In the genomic region with DNA sequence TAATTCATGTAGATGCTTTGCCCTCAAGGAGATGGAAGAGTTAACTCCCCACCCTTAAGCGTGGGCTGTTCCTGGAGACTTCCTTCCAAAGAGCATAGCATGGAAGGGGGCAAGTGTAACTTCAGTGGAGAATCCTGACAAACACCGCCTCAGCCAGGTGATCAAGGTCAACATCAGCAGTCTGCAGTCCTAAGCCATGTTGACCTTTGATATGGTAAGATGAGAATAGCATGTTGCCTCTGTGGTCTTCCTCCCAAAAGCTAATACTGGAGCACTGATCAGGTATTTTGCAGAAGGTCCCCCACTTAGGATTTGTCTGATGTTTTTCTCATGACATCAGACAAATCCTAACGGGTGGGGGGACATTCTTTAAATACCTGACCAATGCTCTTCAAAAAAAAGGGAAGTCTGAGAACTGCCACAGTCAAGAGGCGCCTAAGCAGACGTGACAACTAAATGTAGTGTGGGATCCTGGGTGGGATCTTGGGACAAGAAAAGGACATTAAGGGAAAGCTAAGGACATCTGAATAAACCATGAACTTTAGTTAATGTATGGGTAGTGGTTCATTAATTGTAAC, we compare ENCODE assay signal across 1 cellular context.
TF ChIP-seq lines count a peak whose summit lies in the region.

No MANE protein-coding gene starts in this region.

TF ChIP-seq in IMR-90, 13 proteins besides CTCF, POLR2A, EP300 and RAD21:
- TF ChIP-seq FOS (IDR thresholded peaks at IDR 0.05; ENCODE audit: low read depth, low read length) (no peak), RFX5 (IDR thresholded peaks at IDR 0.05; ENCODE audit: low read depth, low read length) (no peak)
